In the genomic region with DNA sequence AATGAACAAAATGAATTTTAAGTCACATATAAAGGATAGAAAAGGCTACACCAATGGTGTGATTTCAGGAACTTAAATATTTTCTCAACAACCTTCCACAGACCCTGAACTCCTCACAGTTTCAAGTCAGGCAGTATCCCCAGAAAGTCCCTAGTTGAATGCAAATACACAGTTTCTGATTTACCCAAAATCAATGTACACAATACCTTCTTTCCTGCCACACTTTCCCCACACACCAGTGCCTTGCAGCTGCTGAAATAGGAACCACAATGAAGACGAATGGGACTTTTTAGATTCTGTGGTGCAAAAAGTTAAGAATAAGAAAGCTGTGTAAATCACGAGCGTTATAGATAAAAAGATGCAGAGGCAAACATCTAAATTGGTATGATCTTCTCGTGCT, we compare ENCODE assay signal across 14 cellular contexts.
DNase-seq lines count a peak whose midpoint lies in the region; ATAC-seq and TF ChIP-seq lines count a peak whose summit lies in the region.
"Had no signal": no experiment of that assay in that cellular context is flagged by ENCODE, and none has a peak within 500 bp of the region (broad histone marks: within the 10 kb centered on the region; RNA-seq: fewer than 3 reads in every experiment).

No MANE protein-coding gene starts in this region.

- H3K4me1 ChIP-seq in KMS-11 (ENCODE audit: low read depth, poor library complexity, severe bottlenecking): peaks cover 89% of the 10 kb centered on the region
- H3K4me1 ChIP-seq: BE2C, uterus had no signal

- H2AFZ ChIP-seq in KMS-11 (ENCODE audit: low read depth): peak overlapping the region; percentile 15; the same call in 1 of the 2 replicates

- no peak for DNase-seq in activated CD4-positive, alpha-beta T cell treated with anti-CD3 and anti-CD28 coated beads for 4 hours
- DNase-seq in NCI-H1436 treated with DMSO at 0.1 percent for 48 hours (lab: John Stamatoyannopoulos, UW): no peak
- no peak for DNase-seq in C1 segment of cervical spinal cord (lab: John Stamatoyannopoulos, UW)
- DNase-seq in foreskin melanocyte: no peak
- DNase-seq: activated CD8-positive, alpha-beta memory T cell treated with anti-CD3 and anti-CD28 coated beads, Interleukin-2, amount 50 U/mL, for 4 hours; BE2C; NCI-H1417 treated with DMSO at 0.1 percent for 48 hours; right cardiac atrium; T-helper 9 cell; uterus had no signal

- ATAC-seq in GM18508 (IDR thresholded peaks at IDR 0.05; ENCODE audit: insufficient read depth, unreplicated experiment) (peak; percentile 78), GM21390 (IDR thresholded peaks at IDR 0.05; ENCODE audit: unreplicated experiment) (peak; percentile 67), HG02981 (IDR thresholded peaks at IDR 0.05; ENCODE audit: unreplicated experiment) (peak; percentile 80)
- ATAC-seq: right cardiac atrium had no signal

- H3K4me3 ChIP-seq in KMS-11 (IDR thresholded peaks at IDR 0.05; ENCODE audit: insufficient read depth, low read depth, low read length): no peak overlapping the region
- H3K4me3 ChIP-seq: uterus had no signal

- no peaks in the 10 kb centered on the region for H3K79me2 ChIP-seq in KMS-11 (ENCODE audit: insufficient read depth, low read depth)

- TF ChIP-seq CTCF in KMS-11 (conservative IDR thresholded peaks at IDR 0.05; ENCODE audit: low read depth, low read length): no peak

- no peaks in the 10 kb centered on the region for H3K27me3 ChIP-seq in KMS-11 (ENCODE audit: insufficient read depth, low read depth)
- H3K27me3 ChIP-seq: BE2C, uterus had no signal

- peak overlapping the region; percentile 74 for H3K4me2 ChIP-seq in KMS-11

- peak overlapping the region; percentile 71 for H3K27ac ChIP-seq in KMS-11
- H3K27ac ChIP-seq: uterus had no signal

- H3K36me3 ChIP-seq in KMS-11 (ENCODE audit: insufficient read depth): no peaks in the 10 kb centered on the region
- H3K36me3 ChIP-seq: BE2C, uterus had no signal

- peak overlapping the region; percentile 14 for H3K9ac ChIP-seq in KMS-11

- no peaks in the 10 kb centered on the region for H4K20me1 ChIP-seq in KMS-11 (ENCODE audit: insufficient read depth)
